ENCODE assay signal across 1 cellular context in the genomic region with DNA sequence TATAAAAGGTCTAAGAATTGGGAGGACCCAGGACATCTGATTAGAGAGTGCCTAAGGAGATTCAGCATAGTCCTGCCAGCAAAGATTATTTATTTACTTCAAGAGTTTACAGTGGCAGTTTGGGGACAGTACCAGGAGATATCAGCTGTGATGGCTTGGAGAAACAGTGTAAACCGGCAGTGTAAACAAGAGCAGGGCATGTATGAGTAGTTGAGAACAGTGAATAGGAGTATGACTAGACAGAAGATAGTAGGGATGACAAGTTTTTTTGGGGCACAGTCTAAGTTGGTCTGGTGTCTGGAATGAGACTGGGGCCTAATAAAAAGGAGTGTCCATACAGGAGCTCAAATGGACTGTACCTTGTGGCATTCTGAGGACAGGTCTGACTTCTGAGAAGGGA.
A peak's percentile ranks its signal among the peaks of the same experiment; 100 is the strongest.
TF ChIP-seq lines count a peak whose summit lies in the region.

No MANE protein-coding gene starts in this region.

TF ChIP-seq in K562, 482 proteins besides CTCF, POLR2A, EP300 and RAD21 (continued from another document):
- TF ChIP-seq FOXK2 (conservative IDR thresholded peaks at IDR 0.05 in 1 of 2, IDR thresholded peaks at IDR 0.05 in 1 of 2; ENCODE audit: low read depth in 2 of 2) (peak; percentile 70 to 75; a peak in 3 of 4 replicates), ZNF316 (IDR thresholded peaks at IDR 0.05) (peak; percentile 65; the same call in 1 of the 2 replicates)
TF ChIP-seq in K562: peak in this region for 3; not testable (repeated sequence) for 479.
